In genomic region chr2:231687133-231687852, GRCh38 we compare ENCODE assay signal across 8 cellular contexts. TPM values are rescaled to one million over a fixed set of nuclear protein-coding genes. Genes with fewer than 3 reads are reported as not detected.
DNase-seq lines count a peak whose midpoint lies in the region; ATAC-seq and TF ChIP-seq lines count a peak whose summit lies in the region.

No MANE protein-coding gene starts in this region.

- H3K4me3 ChIP-seq in AG04449 (ENCODE audit: low read depth, low read length), result no peak overlapping the region
- H3K4me3 ChIP-seq in heart right ventricle, result no peak overlapping the region
- H3K4me3 ChIP-seq in retinal pigment epithelial cell (ENCODE audit: low read length), result no peak overlapping the region

- H3K9me3 ChIP-seq in heart right ventricle, result no peaks in the 10 kb centered on the region

- ATAC-seq in GM18511 (IDR thresholded peaks at IDR 0.05; ENCODE audit: unreplicated experiment) (peak; percentile 84), HG03565 (IDR thresholded peaks at IDR 0.05; ENCODE audit: unreplicated experiment) (peak; percentile 47), heart right ventricle (peak; percentile 54 to 79 (median 70))

- TF ChIP-seq POLR2A in Raji (IDR thresholded peaks at IDR 0.05; ENCODE audit: insufficient read depth, low read depth, low read length), result peak; percentile 68

- H3K4me1 ChIP-seq in heart right ventricle, result peaks cover 0 to 25% (median 6%) of the 10 kb centered on the region in 9 donors

- DNase-seq in AG04449 (ENCODE audit: low read depth, low spot score) (no peak), heart right ventricle (peak; percentile 60 to 74), retinal pigment epithelial cell (ENCODE audit: low read depth) (no peak), DMS79 (lab: John Stamatoyannopoulos, UW) (no peak)
- peak in 3 of 4 experiments; percentile 29 to 73 (median 51) for DNase-seq in activated naive CD4-positive, alpha-beta T cell (lab: John Stamatoyannopoulos, UW)

- intact Hi-C loops in heart right ventricle (cut with DNase I), result no loop called here

- 33 to 43% methylated on average over 14 of the region's 14 CpGs for WGBS in heart right ventricle, 2 donors

- TF ChIP-seq CTCF in AG04449 (IDR thresholded peaks at IDR 0.05; ENCODE audit: insufficient read depth, low read length, missing control alignments) (peak; percentile 73), heart right ventricle (IDR thresholded peaks at IDR 0.05) (peak; percentile 49 to 76 (median 63)), retinal pigment epithelial cell (conservative IDR thresholded peaks at IDR 0.05; ENCODE audit: low read depth, low read length) (peak; percentile 74)

- no peaks in the 10 kb centered on the region for H3K27me3 ChIP-seq in heart right ventricle

- POLR2A ChIA-PET in AG04449 (lab: Yijun Ruan, JAX), result interaction anchor here (0.6 to 1.2 kb wide), 2 partner anchors 21 to 28 kb away, joined by 3 to 5 read pairs; partner anchors contain the start of gene PTMA

- no peaks in the 10 kb centered on the region for H3K36me3 ChIP-seq in heart right ventricle

- no peak overlapping the region for H3K27ac ChIP-seq in heart right ventricle

- CTCF ChIA-PET in AG04449 (lab: Yijun Ruan, JAX), result interaction anchor here (1.0 to 29.6 kb wide), 8 partner anchors 8 to 73 kb away, joined by 3 to 743 read pairs (median 12); no protein-coding TSS in a partner anchor

RNA-seq across cellular contexts. Expression of gene PTMA, which starts 21.0 kb away (rescaled TPM):
- 100 to 1,000 TPM; 133 to 348 (median 164) TPM for total RNA-seq in heart right ventricle
- polyA plus RNA-seq in heart right ventricle, result 100 to 1,000 TPM; 567 to 626 TPM

Comparison
In these comparisons a context has a peak if more than half of its experiments do, and no peak if none do; other contexts are left out.
1. DNase-seq: peak in activated naive CD4-positive, alpha-beta T cell (3 of 4) and heart right ventricle (2 of 2); none in AG04449 (single experiment), retinal pigment epithelial cell (single experiment) and DMS79 (single experiment).
2. Peak in every context shown above with its lines, with median percentiles within 50 percentile points of each other: CTCF ChIP-seq and ATAC-seq.